19 cellular contexts compared by ENCODE assay signal in genomic region chr5:154901276-154901675, GRCh38. TPM values are rescaled to one million over a fixed set of nuclear protein-coding genes. Genes with fewer than 3 reads are reported as not detected.
"Had no signal": no experiment of that assay in that cellular context is flagged by ENCODE, and none has a peak within 500 bp of the region (broad histone marks: within the 10 kb centered on the region; RNA-seq: fewer than 3 reads in every experiment).

No MANE protein-coding gene starts in this region.

- H3K9me3 ChIP-seq: ascending aorta, gastrocnemius medialis, heart right ventricle, SJCRH30, transverse colon had no signal

- DNase-seq: activated CD4-positive, alpha-beta memory T cell treated with anti-CD3 and anti-CD28 coated beads, Interleukin-2, amount 10 ng/mL, durations not matched to agents 7 days and 5 days; activated CD4-positive, alpha-beta T cell treated with anti-CD3 and anti-CD28 coated beads for 36 hours; activated gamma-delta T cell treated with Interleukin-2 at 50 U/mL for 16 hours; activated naive CD8-positive, alpha-beta T cell treated with anti-CD3 and anti-CD28 coated beads, Interleukin-2, amount 10 ng/mL, durations not matched to agents 7 days and 5 days; activated T-cell treated with anti-CD3 and anti-CD28 coated beads, Interleukin-2, amount 50 U/mL, for 48 hours; caudate nucleus; effector memory CD4-positive, alpha-beta T cell; gastrocnemius medialis; heart right ventricle; mesendoderm; stimulated activated CD4-positive, alpha-beta T cell treated with anti-CD3 and anti-CD28 coated beads, Interleukin-4, amount 100 ng/mL, for 4 hours; stimulated activated naive CD8-positive, alpha-beta T cell treated with anti-CD3 and anti-CD28 coated beads, Interleukin-15, amount 100 ng/mL, for 72 hours; T-helper 9 cell; transverse colon had no signal

- H3K4me3 ChIP-seq: ascending aorta, coronary artery, gastrocnemius medialis, heart right ventricle, SJCRH30, transverse colon had no signal

- H3K27me3 ChIP-seq: ascending aorta, gastrocnemius medialis, heart right ventricle, SJCRH30, transverse colon had no signal

- H3K4me1 ChIP-seq: ascending aorta, gastrocnemius medialis, heart right ventricle, SJCRH30, transverse colon had no signal

- H3K27ac ChIP-seq: ascending aorta, epithelial cell of prostate, heart right ventricle, SJCRH30, transverse colon, VCaP had no signal

- ATAC-seq: activated CD4-positive, alpha-beta T cell treated with anti-CD3 and anti-CD28 coated beads for 36 hours; gastrocnemius medialis; heart right ventricle; stimulated activated naive CD8-positive, alpha-beta T cell treated with anti-CD3 and anti-CD28 coated beads, Interleukin-15, amount 100 ng/mL, for 72 hours had no signal

RNA-seq across cellular contexts. Expression of gene FAXDC2, which starts 50.9 kb away (rescaled TPM):
- total RNA-seq: activated CD4-positive, alpha-beta memory T cell treated with anti-CD3 and anti-CD28 coated beads, Interleukin-2, amount 10 ng/mL, durations not matched to agents 7 days and 5 days; activated naive CD8-positive, alpha-beta T cell treated with anti-CD3 and anti-CD28 coated beads, Interleukin-2, amount 10 ng/mL, durations not matched to agents 7 days and 5 days had no signal
